ENCODE assay signal across 19 cellular contexts in genomic region chr20:62051901-62052255, GRCh38. TPM values are rescaled to one million over a fixed set of nuclear protein-coding genes. Genes with fewer than 3 reads are reported as not detected.
DNase-seq lines count a peak whose midpoint lies in the region; ATAC-seq lines count a peak whose summit lies in the region.
"Had no signal": no experiment of that assay in that cellular context is flagged by ENCODE, and none has a peak within 500 bp of the region (broad histone marks: within the 10 kb centered on the region; RNA-seq: fewer than 3 reads in every experiment).

No MANE protein-coding gene starts in this region.

- peaks cover 49% of the 10 kb centered on the region for H3K4me1 Mint-ChIP-seq in T-helper 17 cell
- H3K4me1 Mint-ChIP-seq in memory B cell: peaks cover 40% of the 10 kb centered on the region
- H3K4me1 Mint-ChIP-seq in stimulated activated memory B cell treated with anti-CD40 and anti-IgM and Interleukin-4, amounts not matched to agents 10 μg/mL and 1 μg/mL and 100 μg/mL, for 72 hours: peaks cover 88% of the 10 kb centered on the region

- H3K4me3 ChIP-seq in BLaER1 treated with 17β-estradiol and CSF1 and Interleukin-3, amounts not matched to agents 10 nM and 100 nM: no peak overlapping the region

- peaks cover 0 to 4% (median 0%) of the 10 kb centered on the region in 11 experiments; a peak in 1 of 22 replicates for H3K9me3 ChIP-seq in BLaER1 treated with 17β-estradiol and CSF1 and Interleukin-3, amounts not matched to agents 10 nM and 100 nM (replicated peaks in 1 of 11)
- H3K9me3 ChIP-seq in T-helper 17 cell (ENCODE audit: control insufficient read depth, low read length, poor library complexity, severe bottlenecking): no peaks in the 10 kb centered on the region
- H3K9me3 ChIP-seq: SK-N-SH had no signal

- H3K27ac ChIP-seq in BLaER1 treated with 17β-estradiol and CSF1 and Interleukin-3, amounts not matched to agents 10 nM and 100 nM: no peak overlapping the region
- H3K27ac ChIP-seq: C4-2B, HL-60 had no signal

- H3K9ac ChIP-seq in BLaER1 treated with 17β-estradiol and CSF1 and Interleukin-3, amounts not matched to agents 10 nM and 100 nM: peak overlapping the region in 2 of 11 experiments; percentile 50 to 51; a peak in 1 of 22 replicates
- H3K9ac ChIP-seq: SK-N-SH had no signal

- peaks cover 2% of the 10 kb centered on the region for H3K36me3 Mint-ChIP-seq in T-helper 17 cell (ENCODE audit: low read depth)
- H3K36me3 Mint-ChIP-seq in memory B cell: peaks cover 4% of the 10 kb centered on the region
- peaks cover 34% of the 10 kb centered on the region for H3K36me3 Mint-ChIP-seq in stimulated activated memory B cell treated with anti-CD40 and anti-IgM and Interleukin-4, amounts not matched to agents 10 μg/mL and 1 μg/mL and 100 μg/mL, for 72 hours

- no peak overlapping the region for H3K4me3 Mint-ChIP-seq in T-helper 17 cell
- no peak overlapping the region for H3K4me3 Mint-ChIP-seq in memory B cell
- no peak overlapping the region for H3K4me3 Mint-ChIP-seq in stimulated activated memory B cell treated with anti-CD40 and anti-IgM and Interleukin-4, amounts not matched to agents 10 μg/mL and 1 μg/mL and 100 μg/mL, for 72 hours
- H3K4me3 Mint-ChIP-seq: HFFc6 had no signal

- no peak for ATAC-seq in T-helper 17 cell
- ATAC-seq in memory B cell (ENCODE audit: low read depth): no peak
- ATAC-seq in stimulated activated memory B cell treated with anti-CD40 and anti-IgM and Interleukin-4, amounts not matched to agents 10 μg/mL and 1 μg/mL and 100 μg/mL, for 72 hours: no peak
- no peak for ATAC-seq in HG03280 (IDR thresholded peaks at IDR 0.05; ENCODE audit: unreplicated experiment)
- ATAC-seq in HG03139 (IDR thresholded peaks at IDR 0.05; ENCODE audit: unreplicated experiment): no peak

- H3K27ac Mint-ChIP-seq in T-helper 17 cell (peak overlapping the region; percentile 29), memory B cell (peak overlapping the region; percentile 35)
- peak overlapping the region; percentile 61 for H3K27ac Mint-ChIP-seq in stimulated activated memory B cell treated with anti-CD40 and anti-IgM and Interleukin-4, amounts not matched to agents 10 μg/mL and 1 μg/mL and 100 μg/mL, for 72 hours
- H3K27ac Mint-ChIP-seq: HFFc6 had no signal

- peaks cover 29 to 57% (median 44%) of the 10 kb centered on the region in 11 experiments for H3K36me3 ChIP-seq in BLaER1 treated with 17β-estradiol and CSF1 and Interleukin-3, amounts not matched to agents 10 nM and 100 nM

- H3K27me3 Mint-ChIP-seq in T-helper 17 cell (no peaks in the 10 kb centered on the region), memory B cell (no peaks in the 10 kb centered on the region)
- no peaks in the 10 kb centered on the region for H3K27me3 Mint-ChIP-seq in stimulated activated memory B cell treated with anti-CD40 and anti-IgM and Interleukin-4, amounts not matched to agents 10 μg/mL and 1 μg/mL and 100 μg/mL, for 72 hours

- no peak for DNase-seq in T-helper 17 cell
- DNase-seq in memory B cell (ENCODE audit: low spot score in 2 of 2): no peak
- no peak for DNase-seq in NCI-H1092 (lab: John Stamatoyannopoulos, UW)
- DNase-seq: DMS79; HFFc6; NCI-H1105 treated with DMSO at 0.1 percent for 48 hours; NCI-H1694; NCI-H2081 treated with DMSO at 0.1 percent for 48 hours; NCI-H748 treated with DMSO at 0.1 percent for 48 hours; NK-92 treated with Interleukin-12 subunit alpha and Interleukin-12 subunit beta, amount 100 ng/mL, for 24 hours; OCI-M1; SHP77 treated with DMSO at 0.1 percent for 48 hours; SK-N-SH had no signal

- H3K27me3 ChIP-seq in BLaER1 treated with 17β-estradiol and CSF1 and Interleukin-3, amounts not matched to agents 10 nM and 100 nM: no peaks in the 10 kb centered on the region

- H3K4me1 ChIP-seq in BLaER1 treated with 17β-estradiol and CSF1 and Interleukin-3, amounts not matched to agents 10 nM and 100 nM: peaks cover 10 to 67% (median 56%) of the 10 kb centered on the region in 10 experiments; a peak in 17 of 20 replicates

- peak overlapping the region in 10 of 11 experiments; percentile 9 to 75 (median 54); a peak in 18 of 22 replicates for H3K4me2 ChIP-seq in BLaER1 treated with 17β-estradiol and CSF1 and Interleukin-3, amounts not matched to agents 10 nM and 100 nM
- H3K4me2 ChIP-seq: SK-N-SH had no signal

- no peaks in the 10 kb centered on the region for H3K9me3 Mint-ChIP-seq in memory B cell
- H3K9me3 Mint-ChIP-seq in stimulated activated memory B cell treated with anti-CD40 and anti-IgM and Interleukin-4, amounts not matched to agents 10 μg/mL and 1 μg/mL and 100 μg/mL, for 72 hours: no peaks in the 10 kb centered on the region
- H3K9me3 Mint-ChIP-seq: HFFc6 had no signal

- H4K20me1 ChIP-seq in BLaER1 treated with 17β-estradiol and CSF1 and Interleukin-3, amounts not matched to agents 10 nM and 100 nM: peaks cover 89 to 100% (median 97%) of the 10 kb centered on the region in 11 experiments

RNA-seq across cellular contexts. Expression of gene TAF4, which starts 13.8 kb away (rescaled TPM):
- total RNA-seq in T-helper 17 cell: 10 to 100 TPM; 17.8 to 19.5 TPM
